7 cellular contexts compared by ENCODE assay signal in the genomic region with DNA sequence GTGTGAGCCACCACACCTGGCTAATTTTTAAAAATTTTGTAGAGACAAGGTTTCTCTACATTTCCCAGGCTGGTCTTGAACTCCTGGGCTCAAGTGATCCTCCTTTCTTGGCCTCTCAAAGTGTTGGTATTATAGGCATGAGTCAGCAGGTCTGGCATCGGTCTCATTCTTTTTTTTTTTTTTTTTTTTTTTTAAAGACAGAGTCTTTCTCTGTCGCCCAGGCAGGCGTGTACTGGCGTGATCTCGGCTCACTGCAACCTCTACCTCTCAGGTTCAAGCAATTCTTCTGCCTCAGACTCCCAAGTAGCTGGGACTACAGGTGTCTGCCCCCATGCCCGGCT. TPM values are rescaled to one million over a fixed set of nuclear protein-coding genes. Genes with fewer than 3 reads are reported as not detected.
A peak's percentile ranks its signal among the peaks of the same experiment; 100 is the strongest.
DNase-seq lines count a peak whose midpoint lies in the region; ATAC-seq, FAIRE-seq and TF ChIP-seq lines count a peak whose summit lies in the region.
"Not testable (repeated sequence)": the region's sequence is repeated elsewhere in the genome, so short reads cannot be mapped to it uniquely, and the experiment has no call there.

No MANE protein-coding gene starts in this region.

- ATAC-seq in CD4-positive, CD25-positive, alpha-beta regulatory T cell (ENCODE audit: low read depth in 2 of 2); GM23338; activated T-cell treated with anti-CD3 and anti-CD28 coated beads, Interleukin-2, amount 50 U/mL, for 72 hours (replicated peaks in 1 of 2); K562: not testable (repeated sequence)

- POLR2A ChIA-PET in PC-9 (lab: Charles Lee; ENCODE audit: unreplicated experiment) = not testable (repeated sequence)
- POLR2A ChIA-PET in K562 (lab: Yijun Ruan, JAX) = interaction anchor here (0.6 kb wide), 1 partner anchor 861 kb away, joined by 3 read pairs; no protein-coding TSS in a partner anchor

- H3K27me3 Mint-ChIP-seq in CD4-positive, CD25-positive, alpha-beta regulatory T cell = peaks cover 10% of the 10 kb centered on the region
- peaks cover 17% of the 10 kb centered on the region for H3K27me3 Mint-ChIP-seq in GM23338 (ENCODE audit: insufficient read depth, low read depth, poor library complexity)
- not testable (repeated sequence) for H3K27me3 Mint-ChIP-seq in activated T-cell treated with anti-CD3 and anti-CD28 coated beads, Interleukin-2, amount 50 U/mL, for 72 hours (ENCODE audit: low read depth); nephron (ENCODE audit: low read depth)

- CTCF ChIA-PET in PC-9 (lab: Charles Lee); K562 (lab: Yijun Ruan, JAX; ENCODE audit: low intra/inter-chr PET ratio): not testable (repeated sequence)

- H3K4me1 Mint-ChIP-seq in CD4-positive, CD25-positive, alpha-beta regulatory T cell = peaks cover 13 to 46% (median 22%) of the 10 kb centered on the region in 4 donors
- H3K4me1 Mint-ChIP-seq in GM23338 = peaks cover 17% of the 10 kb centered on the region
- H3K4me1 Mint-ChIP-seq in activated T-cell treated with anti-CD3 and anti-CD28 coated beads, Interleukin-2, amount 50 U/mL, for 72 hours (ENCODE audit: low read depth) = peaks cover 33% of the 10 kb centered on the region
- H3K4me1 Mint-ChIP-seq in nephron = peaks cover 25% of the 10 kb centered on the region

- peak overlapping the region; percentile 14 for H3K27ac ChIP-seq in CD4-positive, CD25-positive, alpha-beta regulatory T cell (ENCODE audit: insufficient read depth, low read length, poor library complexity, severe bottlenecking)
- peak overlapping the region; percentile 45; the same call in 1 of the 2 replicates for H3K27ac ChIP-seq in GM23338 (ENCODE audit: low read depth)
- peak overlapping the region; percentile 95 for H3K27ac ChIP-seq in PC-9
- not testable (repeated sequence) for H3K27ac ChIP-seq in K562 (ENCODE audit: extremely low read depth, low read depth, low read length)
- H3K27ac ChIP-seq in esophagus squamous epithelium = peak overlapping the region; percentile 37 to 98 (median 93)

- H3K4me3 Mint-ChIP-seq in CD4-positive, CD25-positive, alpha-beta regulatory T cell = peak overlapping the region in 2 of 4 donors; percentile 36 to 100
- not testable (repeated sequence) for H3K4me3 Mint-ChIP-seq in GM23338; activated T-cell treated with anti-CD3 and anti-CD28 coated beads, Interleukin-2, amount 50 U/mL, for 72 hours
- peak overlapping the region; percentile 66 to 98 (median 98) for H3K4me3 Mint-ChIP-seq in nephron

- not testable (repeated sequence) for TF ChIP-seq EP300 in K562 (IDR thresholded peaks at IDR 0.05; ENCODE audit: low read length)

- not testable (repeated sequence) for TF ChIP-seq RAD21 in K562 (CRISPR knock-in tag; conservative IDR thresholded peaks at IDR 0.05 in 1 of 2, IDR thresholded peaks at IDR 0.05 in 1 of 2)

- H3K9me1 ChIP-seq in K562 (ENCODE audit: control insufficient read depth, insufficient read depth, low read length) = not testable (repeated sequence)

- H3K9me3 ChIP-seq in CD4-positive, CD25-positive, alpha-beta regulatory T cell (ENCODE audit: control insufficient read depth in 2 of 2, low read length in 2 of 2); PC-9 (ENCODE audit: insufficient read depth, low read depth); K562 (replicated peaks; ENCODE audit: control insufficient read depth, insufficient read depth, low read depth, low read length); esophagus squamous epithelium: not testable (repeated sequence)

- intact Hi-C loops in PC-9 (cut with micrococcal nuclease; ENCODE audit: unreplicated experiment) (loop anchor here (5.0 kb wide), 2 partner anchors 139 to 146 kb away; a partner anchor contains a TSS), esophagus squamous epithelium (cut with DNase I) (loop anchor here (5.0 kb wide), 1 partner anchor 164 kb away; a partner anchor contains a TSS)
- intact Hi-C loops in K562 (cut with micrococcal nuclease) = not testable (repeated sequence)

- H3F3A ChIP-seq in GM23338 (replicated peaks; ENCODE audit: low read depth) = peaks cover 28% of the 10 kb centered on the region
- H3F3A ChIP-seq in PC-9 (ENCODE audit: insufficient read depth, low read depth) = peaks cover 77% of the 10 kb centered on the region

- H3K9ac ChIP-seq in K562 (ENCODE audit: insufficient read depth in 1 of 2, low read depth in 2 of 2, low read length in 2 of 2) = not testable (repeated sequence)

- not testable (repeated sequence) for H2AFZ ChIP-seq in GM23338; PC-9; K562 (ENCODE audit: low read depth, low read length)

- not testable (repeated sequence) for H3K27me3 ChIP-seq in CD4-positive, CD25-positive, alpha-beta regulatory T cell (ENCODE audit: control insufficient read depth, insufficient read depth, low read length); GM23338 (ENCODE audit: insufficient read depth); PC-9 (ENCODE audit: insufficient read depth, low read depth); K562 (ENCODE audit: control insufficient read depth in 2 of 2, insufficient read depth in 2 of 2, low read length in 2 of 2); esophagus squamous epithelium

- not testable (repeated sequence) for FAIRE-seq in K562 (lab: Jason Lieb, UNC)

- H3K79me2 ChIP-seq in GM23338 (replicated peaks; ENCODE audit: insufficient read depth) (peaks cover 37% of the 10 kb centered on the region), PC-9 (ENCODE audit: low read depth) (peaks cover 61% of the 10 kb centered on the region), K562 (ENCODE audit: control insufficient read depth, insufficient read depth, low read length) (peaks cover 31% of the 10 kb centered on the region)

- not testable (repeated sequence) for H3K9me3 Mint-ChIP-seq in CD4-positive, CD25-positive, alpha-beta regulatory T cell; GM23338; activated T-cell treated with anti-CD3 and anti-CD28 coated beads, Interleukin-2, amount 50 U/mL, for 72 hours; nephron

- H3K9me2 ChIP-seq in GM23338 (ENCODE audit: insufficient read depth); PC-9 (ENCODE audit: insufficient read depth): not testable (repeated sequence)

- peaks cover 26% of the 10 kb centered on the region for H3K4me1 ChIP-seq in CD4-positive, CD25-positive, alpha-beta regulatory T cell (ENCODE audit: control insufficient read depth, insufficient read depth, low read length, poor library complexity, severe bottlenecking)
- peaks cover 13% of the 10 kb centered on the region for H3K4me1 ChIP-seq in GM23338 (ENCODE audit: insufficient read depth)
- H3K4me1 ChIP-seq in PC-9 (replicated peaks; ENCODE audit: insufficient read depth) = peaks cover 22% of the 10 kb centered on the region
- H3K4me1 ChIP-seq in K562 (replicated peaks in 1 of 2; ENCODE audit: control insufficient read depth in 2 of 2, insufficient read depth in 2 of 2, low read length in 2 of 2) = not testable (repeated sequence)
- H3K4me1 ChIP-seq in esophagus squamous epithelium = peaks cover 11 to 47% (median 12%) of the 10 kb centered on the region in 3 donors

- not testable (repeated sequence) for DNase-seq in CD4-positive, CD25-positive, alpha-beta regulatory T cell; GM23338 (ENCODE audit: low spot score); PC-9; activated T-cell treated with anti-CD3 and anti-CD28 coated beads, Interleukin-2, amount 50 U/mL, for 72 hours; K562 (ENCODE audit: extremely low read depth in 1 of 4, low spot score in 3 of 4); esophagus squamous epithelium (lab: John Stamatoyannopoulos, UW)

- peak overlapping the region in 1 of 3 donors; percentile 97 for H3K27ac Mint-ChIP-seq in CD4-positive, CD25-positive, alpha-beta regulatory T cell
- not testable (repeated sequence) for H3K27ac Mint-ChIP-seq in GM23338, nephron
- peak overlapping the region; percentile 33 for H3K27ac Mint-ChIP-seq in activated T-cell treated with anti-CD3 and anti-CD28 coated beads, Interleukin-2, amount 50 U/mL, for 72 hours

- TF ChIP-seq CTCF in GM23338 (conservative IDR thresholded peaks at IDR 0.05; ENCODE audit: low read depth in 2 of 2); PC-9 (conservative IDR thresholded peaks at IDR 0.05); K562 (IDR thresholded peaks at IDR 0.05 in 2 of 3, conservative IDR thresholded peaks at IDR 0.05 in 1 of 3; ENCODE audit: insufficient read depth in 2 of 3, low read depth in 1 of 3, low read length in 3 of 3); esophagus squamous epithelium (IDR thresholded peaks at IDR 0.05); nephron (IDR thresholded peaks at IDR 0.05; ENCODE audit: unreplicated experiment in 3 of 3): not testable (repeated sequence)

- H3K36me3 Mint-ChIP-seq in CD4-positive, CD25-positive, alpha-beta regulatory T cell = peaks cover 11% of the 10 kb centered on the region
- H3K36me3 Mint-ChIP-seq in GM23338 (ENCODE audit: low read depth) (peaks cover 65% of the 10 kb centered on the region), nephron (ENCODE audit: low read depth) (peaks cover 43% of the 10 kb centered on the region)
- H3K36me3 Mint-ChIP-seq in activated T-cell treated with anti-CD3 and anti-CD28 coated beads, Interleukin-2, amount 50 U/mL, for 72 hours (ENCODE audit: insufficient read depth in 2 of 2) = peaks cover 10 to 29% of the 10 kb centered on the region in 2 donors

- whole genome bisulfite sequencing in K562 (ENCODE audit: insufficient coverage, low coverage, missing lambda C conversion rate) = 92% methylated on average over 4 of the region's 6 CpGs
- WGBS in esophagus squamous epithelium, 2 donors = 50 to 62% methylated on average over 5 to 6 of the region's 6 CpGs

- in situ Hi-C loops in K562 (cut with MboI) = not testable (repeated sequence)

- H3K4me3 ChIP-seq in CD4-positive, CD25-positive, alpha-beta regulatory T cell (ENCODE audit: low read depth, low read length); GM23338; K562; esophagus squamous epithelium: not testable (repeated sequence)
- H3K4me3 ChIP-seq in PC-9 = peak overlapping the region; percentile 100; the same call in 1 of the 2 replicates

- BruUV-seq in PC-9 (replicated peaks; lab: Mats Ljungman, UMichigan); K562 (replicated peaks; lab: Mats Ljungman, UMichigan): not testable (repeated sequence)

- TF ChIP-seq POLR2A in K562 (conservative IDR thresholded peaks at IDR 0.05); esophagus squamous epithelium (IDR thresholded peaks at IDR 0.05): not testable (repeated sequence)

- peaks cover 49% of the 10 kb centered on the region for H3K36me3 ChIP-seq in CD4-positive, CD25-positive, alpha-beta regulatory T cell (ENCODE audit: control insufficient read depth, insufficient read depth, low read length)
- H3K36me3 ChIP-seq in GM23338 (ENCODE audit: insufficient read depth) (peaks cover 37% of the 10 kb centered on the region), PC-9 (ENCODE audit: low read depth) (peaks cover 41% of the 10 kb centered on the region), K562 (ENCODE audit: control insufficient read depth, insufficient read depth, low read length) (peaks cover 54% of the 10 kb centered on the region), esophagus squamous epithelium (peaks cover 31 to 62% (median 35%) of the 10 kb centered on the region in 3 donors)

- H3K4me2 ChIP-seq in GM23338; K562 (ENCODE audit: insufficient read depth, low read length): not testable (repeated sequence)
- H3K4me2 ChIP-seq in PC-9 = peak overlapping the region; percentile 90

- H4K20me1 ChIP-seq in GM23338 (replicated peaks; ENCODE audit: insufficient read depth) (peaks cover 26% of the 10 kb centered on the region), PC-9 (ENCODE audit: insufficient read depth) (peaks cover 28% of the 10 kb centered on the region)
- not testable (repeated sequence) for H4K20me1 ChIP-seq in K562 (replicated peaks; ENCODE audit: control insufficient read depth, insufficient read depth, low read length)

RNA-seq across cellular contexts. Expression of a gene that starts 2.8 kb away (rescaled TPM):
- 75.8 TPM for total RNA-seq in CD4-positive, CD25-positive, alpha-beta regulatory T cell
- 100 to 1,000 TPM; 199 to 248 (median 214) TPM for polyA plus RNA-seq in CD4-positive, CD25-positive, alpha-beta regulatory T cell
- total RNA-seq in GM23338 (2014; rRNA removed; shearing (Covaris generic)) = 126 and 138 TPM in 2 replicates
- polyA plus RNA-seq in GM23338 (2016; fragmentation: Nextera tagmentation; extraction: Ambion mirVana) (119 and 123 TPM in 2 replicates), K562 (2011; rRNA removed) (155 and 198 TPM in 2 replicates), K562 (2014; fragmentation: Illumina TruSeq; extraction: Trizol) (103 and 118 TPM in 2 replicates), K562 (2014; fragmentation: Nextera tagmentation; extraction: Ambion mirVana) (10 to 100 TPM; 26.5 to 41.9 TPM), K562 (2014; rRNA removed) (160 and 170 TPM in 2 replicates)
- total RNA-seq in PC-9 (2021) (220 and 303 TPM in 2 replicates), K562 (2014; rRNA removed) (135 and 141 TPM in 2 replicates), K562 (2014; rRNA removed; fragmentation: Illumina TruSeq; extraction: Trizol) (151 and 169 TPM in 2 replicates), K562 (2015; rRNA removed; fragmentation: Illumina TruSeq; extraction: Trizol) (112 and 119 TPM in 2 replicates), K562 (2021) (134 and 144 TPM in 2 replicates), esophagus squamous epithelium (100 to 1,000 TPM; 203 to 373 (median 267) TPM)
- total RNA-seq in activated T-cell treated with anti-CD3 and anti-CD28 coated beads, Interleukin-2, amount 50 U/mL, for 72 hours = 10 to 100 TPM; 78.2 to 88.3 TPM
- total RNA-seq in K562 (2011; cell fraction: chromatin; rRNA removed; ENCODE audit: low replicate concordance) = 57.8 and 77.5 TPM in 2 replicates
- 69.7 and 82.4 TPM in 2 replicates for total RNA-seq in K562 (2011; cell fraction: nucleolus; rRNA removed)
- 92.3 and 125 TPM in 2 replicates for total RNA-seq in K562 (2011; cell fraction: nucleoplasm; rRNA removed)
- 141 and 162 TPM in 2 replicates for polyA plus RNA-seq in K562 (2011; cell fraction: cytosol; rRNA removed)
- 76.1 and 88.4 TPM in 2 replicates for polyA plus RNA-seq in K562 (2011; cell fraction: nucleus; rRNA removed)
- 131 and 132 TPM in 2 replicates for polyA plus RNA-seq in K562 (2012)
- polyA minus RNA-seq in K562 (2011; rRNA and poly(A)+ RNA removed) = 74.3 and 86.9 TPM in 2 replicates
- 42.4 and 44.9 TPM in 2 replicates for polyA minus RNA-seq in K562 (2011; cell fraction: cytosol; rRNA and poly(A)+ RNA removed)
- 10.0 and 15.3 TPM in 2 replicates for polyA minus RNA-seq in K562 (2011; cell fraction: nucleus; rRNA and poly(A)+ RNA removed)

RNA-seq across cellular contexts. Expression of a gene that starts 35.0 kb away (rescaled TPM):
- 38.9 TPM for total RNA-seq in CD4-positive, CD25-positive, alpha-beta regulatory T cell
- 10 to 100 TPM; 19.4 to 27.7 (median 24.1) TPM for polyA plus RNA-seq in CD4-positive, CD25-positive, alpha-beta regulatory T cell
- 59.8 and 63.2 TPM in 2 replicates for total RNA-seq in GM23338 (2014; rRNA removed; shearing (Covaris generic))
- polyA plus RNA-seq in GM23338 (2016; fragmentation: Nextera tagmentation; extraction: Ambion mirVana) = 44.8 and 47.6 TPM in 2 replicates
- 15.7 and 18.3 TPM in 2 replicates for total RNA-seq in PC-9 (2021)
- total RNA-seq in activated T-cell treated with anti-CD3 and anti-CD28 coated beads, Interleukin-2, amount 50 U/mL, for 72 hours = 10 to 100 TPM; 47.3 to 58.4 TPM
- 16.8 and 24.0 TPM in 2 replicates for total RNA-seq in K562 (2011; cell fraction: chromatin; rRNA removed; ENCODE audit: low replicate concordance)
- 16.2 and 17.7 TPM in 2 replicates for total RNA-seq in K562 (2011; cell fraction: nucleolus; rRNA removed)
- 17.2 and 17.8 TPM in 2 replicates for total RNA-seq in K562 (2011; cell fraction: nucleoplasm; rRNA removed)
- total RNA-seq in K562 (2014; rRNA removed) = 12.9 and 17.1 TPM in 2 replicates
- total RNA-seq in K562 (2014; rRNA removed; fragmentation: Illumina TruSeq; extraction: Trizol) = 13.1 and 13.4 TPM in 2 replicates
- total RNA-seq in K562 (2015; rRNA removed; fragmentation: Illumina TruSeq; extraction: Trizol) = 13.6 and 14.5 TPM in 2 replicates
- total RNA-seq in K562 (2021) = 22.5 and 27.8 TPM in 2 replicates
- polyA plus RNA-seq in K562 (2011; rRNA removed) = 15.5 and 17.5 TPM in 2 replicates
- polyA plus RNA-seq in K562 (2011; cell fraction: cytosol; rRNA removed) = 18.5 and 31.2 TPM in 2 replicates
- 8.7 and 10.9 TPM in 2 replicates for polyA plus RNA-seq in K562 (2011; cell fraction: nucleus; rRNA removed)
- polyA plus RNA-seq in K562 (2012) = 7.4 and 8.6 TPM in 2 replicates
- polyA plus RNA-seq in K562 (2014; fragmentation: Illumina TruSeq; extraction: Trizol) = 19.5 and 23.7 TPM in 2 replicates
- polyA plus RNA-seq in K562 (2014; fragmentation: Nextera tagmentation; extraction: Ambion mirVana) = 10 to 100 TPM in 1 of 2 experiments, 1 to 10 TPM in 1; 6.8 to 15.7 TPM
- polyA plus RNA-seq in K562 (2014; rRNA removed) = 18.4 and 20.7 TPM in 2 replicates
- 12.1 and 14.6 TPM in 2 replicates for polyA minus RNA-seq in K562 (2011; rRNA and poly(A)+ RNA removed)
- polyA minus RNA-seq in K562 (2011; cell fraction: cytosol; rRNA and poly(A)+ RNA removed) = 11.8 and 12.9 TPM in 2 replicates
- polyA minus RNA-seq in K562 (2011; cell fraction: nucleus; rRNA and poly(A)+ RNA removed) = 3.2 and 5.0 TPM in 2 replicates
- 10 to 100 TPM in 1 of 4 donors, 1 to 10 TPM in 3; 3.4 to 10.9 (median 7.1) TPM for total RNA-seq in esophagus squamous epithelium

RNA-seq across cellular contexts. Expression of a gene that starts 37.6 kb away (rescaled TPM):
- 39.4 TPM for total RNA-seq in CD4-positive, CD25-positive, alpha-beta regulatory T cell
- polyA plus RNA-seq in CD4-positive, CD25-positive, alpha-beta regulatory T cell = 10 to 100 TPM; 11.9 to 17.0 (median 14.7) TPM
- 0.62 TPM in 1 of 2 replicates, not detected in the other for total RNA-seq in GM23338 (2014; rRNA removed; shearing (Covaris generic))
- 0.18 TPM in 1 of 2 replicates, not detected in the other for polyA plus RNA-seq in GM23338 (2016; fragmentation: Nextera tagmentation; extraction: Ambion mirVana)
- total RNA-seq in PC-9 (2021) = not detected in 2 replicates
- total RNA-seq in activated T-cell treated with anti-CD3 and anti-CD28 coated beads, Interleukin-2, amount 50 U/mL, for 72 hours = 10 to 100 TPM; 44.9 to 56.6 TPM
- total RNA-seq in K562 (2011; cell fraction: chromatin; rRNA removed; ENCODE audit: low replicate concordance) = 0.21 TPM in 1 of 2 replicates, not detected in the other
- not detected in 2 replicates for total RNA-seq in K562 (2011; cell fraction: nucleolus; rRNA removed)
- not detected in 2 replicates for total RNA-seq in K562 (2011; cell fraction: nucleoplasm; rRNA removed)
- total RNA-seq in K562 (2014; rRNA removed) = not detected in 2 replicates
- total RNA-seq in K562 (2014; rRNA removed; fragmentation: Illumina TruSeq; extraction: Trizol) = not detected in 2 replicates
- total RNA-seq in K562 (2015; rRNA removed; fragmentation: Illumina TruSeq; extraction: Trizol) = 0.07 and 0.08 TPM in 2 replicates
- 0.07 and 0.13 TPM in 2 replicates for total RNA-seq in K562 (2021)
- not detected in 2 replicates for polyA plus RNA-seq in K562 (2011; rRNA removed)
- polyA plus RNA-seq in K562 (2011; cell fraction: cytosol; rRNA removed) = 0.03 and 0.06 TPM in 2 replicates
- 0.04 TPM in 1 of 2 replicates, not detected in the other for polyA plus RNA-seq in K562 (2011; cell fraction: nucleus; rRNA removed)
- polyA plus RNA-seq in K562 (2012) = 0.08 and 0.09 TPM in 2 replicates
- 0.07 TPM in 1 of 2 replicates, not detected in the other for polyA plus RNA-seq in K562 (2014; fragmentation: Illumina TruSeq; extraction: Trizol)
- polyA plus RNA-seq in K562 (2014; fragmentation: Nextera tagmentation; extraction: Ambion mirVana) = not detected
- not detected in 2 replicates for polyA plus RNA-seq in K562 (2014; rRNA removed)
- 0.06 TPM in 1 of 2 replicates, not detected in the other for polyA minus RNA-seq in K562 (2011; rRNA and poly(A)+ RNA removed)
- polyA minus RNA-seq in K562 (2011; cell fraction: cytosol; rRNA and poly(A)+ RNA removed) = not detected in 2 replicates
- polyA minus RNA-seq in K562 (2011; cell fraction: nucleus; rRNA and poly(A)+ RNA removed) = not detected in 2 replicates
- 1 to 10 TPM in 1 of 4 donors, under 1 TPM in 2, not detected in 1; 0.11 to 1.9 (median 0.61) TPM for total RNA-seq in esophagus squamous epithelium

Comparison
In these comparisons a context has a peak if more than half of its experiments do, and no peak if none do; other contexts are left out.
1. RNA of a gene that starts 37.6 kb away (total RNA-seq): 44.9 to 56.6 TPM in activated T-cell treated with anti-CD3 and anti-CD28 coated beads, Interleukin-2, amount 50 U/mL, for 72 hours and 39.4 TPM in CD4-positive, CD25-positive, alpha-beta regulatory T cell (single experiment); 0.11 to 1.9 TPM in esophagus squamous epithelium, not detected in PC-9, 0.07 to 0.21 TPM in K562 and 0.62 TPM in GM23338; every median in the first group is over 10 times any median in the second.